18 cellular contexts compared by ENCODE assay signal in the genomic region with DNA sequence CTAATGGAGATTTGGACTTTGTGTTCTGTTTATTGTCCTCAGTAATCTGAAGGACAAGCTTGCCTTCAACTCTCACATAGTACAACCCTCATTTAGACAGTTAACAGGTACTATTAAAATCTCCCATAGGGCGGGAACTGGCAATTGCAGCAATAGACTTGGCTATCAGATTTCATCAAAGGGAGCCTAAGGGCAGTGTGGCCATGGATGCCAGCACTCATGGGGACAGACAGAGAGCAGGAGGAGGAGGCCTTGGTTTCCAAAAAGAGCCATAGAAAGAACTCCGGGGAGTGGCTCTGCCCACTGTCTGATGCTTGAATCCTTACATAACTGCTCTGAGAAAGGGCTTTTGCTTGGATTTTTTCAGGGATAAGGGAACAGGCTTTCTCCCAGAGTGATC. TPM values are rescaled to one million over a fixed set of nuclear protein-coding genes. Genes with fewer than 3 reads are reported as not detected.
A peak's percentile ranks its signal among the peaks of the same experiment; 100 is the strongest.
DNase-seq lines count a peak whose midpoint lies in the region; ATAC-seq and TF ChIP-seq lines count a peak whose summit lies in the region.
"Had no signal": no experiment of that assay in that cellular context is flagged by ENCODE, and none has a peak within 500 bp of the region (broad histone marks: within the 10 kb centered on the region; RNA-seq: fewer than 3 reads in every experiment).

No MANE protein-coding gene starts in this region.

- no peak overlapping the region for H3K27ac Mint-ChIP-seq in WTC11
- H3K27ac Mint-ChIP-seq: activated B cell treated with CpG ODN at 0.5 μM for 24 hours; activated CD8-positive, alpha-beta memory T cell treated with anti-CD3 and anti-CD28 coated beads, Interleukin-2, amount 10 ng/mL, durations not matched to agents 7 days and 5 days; nephron progenitor cell had no signal

- H2BK120ac ChIP-seq in IMR-90 (ENCODE audit: low read depth, low read length): no peak overlapping the region

- no peaks in the 10 kb centered on the region for H3K27me3 ChIP-seq in IMR-90 (ENCODE audit: control insufficient read depth, insufficient read depth, low read length)
- H3K27me3 ChIP-seq: upper lobe of right lung had no signal

- no peak overlapping the region for H3K4me3 Mint-ChIP-seq in WTC11
- H3K4me3 Mint-ChIP-seq: activated B cell treated with CpG ODN at 0.5 μM for 24 hours; activated CD8-positive, alpha-beta memory T cell treated with anti-CD3 and anti-CD28 coated beads, Interleukin-2, amount 10 ng/mL, durations not matched to agents 7 days and 5 days; nephron progenitor cell had no signal

- in situ Hi-C loops in IMR-90 (cut with MboI; ENCODE audit: low sequenced_read_pairs): no loop called here

- H2BK20ac ChIP-seq in IMR-90 (ENCODE audit: low read depth, low read length): no peak overlapping the region

- H3K9ac ChIP-seq in IMR-90 (ENCODE audit: low read depth, low read length): no peak overlapping the region

- no peak overlapping the region for H3K4ac ChIP-seq in IMR-90 (ENCODE audit: low read depth, low read length)

- H3K36me3 Mint-ChIP-seq in WTC11: no peaks in the 10 kb centered on the region
- H3K36me3 Mint-ChIP-seq: activated CD8-positive, alpha-beta memory T cell treated with anti-CD3 and anti-CD28 coated beads, Interleukin-2, amount 10 ng/mL, durations not matched to agents 7 days and 5 days had no signal

- H3K4me3 ChIP-seq in IMR-90 (ENCODE audit: insufficient read depth, low read depth, low read length): no peak overlapping the region
- H3K4me3 ChIP-seq: upper lobe of right lung had no signal

- intact Hi-C loops in IMR-90 (cut with micrococcal nuclease): no loop called here

- no peak for TF ChIP-seq POLR2A in IMR-90 (IDR thresholded peaks at IDR 0.05; ENCODE audit: low read depth, low read length)

- peak overlapping the region; percentile 73 for H3K27ac ChIP-seq in 22Rv1
- no peak overlapping the region for H3K27ac ChIP-seq in IMR-90 (ENCODE audit: insufficient read depth, low read length)
- H3K27ac ChIP-seq: upper lobe of right lung had no signal

- H3K9me1 ChIP-seq in IMR-90 (ENCODE audit: insufficient read depth, low read length): peaks cover 7% of the 10 kb centered on the region; the same call in 1 of the 2 replicates

- H3K36me3 ChIP-seq in IMR-90 (ENCODE audit: control insufficient read depth, insufficient read depth, low read length): peaks cover 3% of the 10 kb centered on the region

- no peak for DNase-seq in IMR-90
- no peak for DNase-seq in WTC11 (ENCODE audit: low spot score)
- peak; percentile 39 for DNase-seq in myocyte (ENCODE audit: low read depth)
- no peak for DNase-seq in SW 1271 (lab: John Stamatoyannopoulos, UW)
- DNase-seq in GM19240 (ENCODE audit: insufficient read length, low spot score): no peak
- DNase-seq: activated B cell treated with CpG ODN at 0.5 μM for 24 hours; activated CD8-positive, alpha-beta memory T cell treated with anti-CD3 and anti-CD28 coated beads, Interleukin-2, amount 10 ng/mL, durations not matched to agents 7 days and 5 days; activated naive CD4-positive, alpha-beta T cell; effector CD8-positive, alpha-beta T cell; hypothalamus; NCI-H446; nephron progenitor cell; right cardiac atrium; stimulated activated CD4-positive, alpha-beta T cell treated with anti-CD3 and anti-CD28 coated beads, Interleukin-4, amount 100 ng/mL, for 1 hour; upper lobe of right lung had no signal

- no peak overlapping the region for H4K91ac ChIP-seq in IMR-90 (ENCODE audit: insufficient read depth, low read depth, low read length)

- TF ChIP-seq RAD21 in IMR-90 (IDR thresholded peaks at IDR 0.05; ENCODE audit: low read length): no peak

- H2BK5ac ChIP-seq in IMR-90 (ENCODE audit: low read depth, low read length, poor library complexity, severe bottlenecking): no peak overlapping the region

- no peaks in the 10 kb centered on the region for H3K9me3 ChIP-seq in IMR-90 (ENCODE audit: control insufficient read depth, insufficient read depth, low read length)
- H3K9me3 ChIP-seq: upper lobe of right lung had no signal

- H4K8ac ChIP-seq in IMR-90 (ENCODE audit: low read depth in 2 of 2, low read length in 2 of 2): no peak overlapping the region

- H3K56ac ChIP-seq in IMR-90 (ENCODE audit: extremely low read depth, insufficient read depth, low read length): no peak overlapping the region

- H3K23ac ChIP-seq in IMR-90 (ENCODE audit: low read depth, low read length): 0 out of 2 replicates have a peak overlapping the region, but pooled peaks have one; percentile 40

- no peak overlapping the region for H2AFZ ChIP-seq in IMR-90 (replicated peaks; ENCODE audit: low read length, poor library complexity)

- peaks cover 30 to 52% of the 10 kb centered on the region in 2 experiments for H3K79me1 ChIP-seq in IMR-90 (ENCODE audit: low read depth in 1 of 2, low read length in 2 of 2)

- CTCF ChIA-PET in IMR-90 (lab: Yijun Ruan, JAX): interaction anchor here (0.5 to 0.8 kb wide), 2 partner anchors 10 to 329 kb away, joined by 3 read pairs; no protein-coding TSS in a partner anchor
- CTCF ChIA-PET in WTC11 (lab: Charles Lee): interaction anchor here (0.6 to 0.7 kb wide), 2 partner anchors 26 to 257 kb away, joined by 3 to 4 read pairs; no protein-coding TSS in a partner anchor

- POLR2A ChIA-PET in IMR-90 (lab: Charles Lee; ENCODE audit: unreplicated experiment): interaction anchor here (0.7 kb wide), 1 partner anchor 225 kb away, joined by 15 read pairs; no protein-coding TSS in a partner anchor
- POLR2A ChIA-PET in WTC11 (lab: Charles Lee): no interaction called here

- no peak overlapping the region for H3K4me2 ChIP-seq in IMR-90 (ENCODE audit: low read depth, low read length)

- peaks cover 7% of the 10 kb centered on the region for H3K4me1 ChIP-seq in IMR-90 (ENCODE audit: control insufficient read depth, insufficient read depth, low read length)
- H3K4me1 ChIP-seq: upper lobe of right lung had no signal

- no peak overlapping the region for H4K5ac ChIP-seq in IMR-90 (ENCODE audit: low read depth, low read length)

- TF ChIP-seq CTCF in 22Rv1 (IDR thresholded peaks at IDR 0.05) (no peak), IMR-90 (conservative IDR thresholded peaks at IDR 0.05; ENCODE audit: low read depth, low read length) (no peak), WTC11 (IDR thresholded peaks at IDR 0.05) (no peak)

- no peak for ATAC-seq in IMR-90 (ENCODE audit: low read depth)
- ATAC-seq in WTC11: peak; percentile 64
- no peak for ATAC-seq in GM19324 (IDR thresholded peaks at IDR 0.05; ENCODE audit: low FRiP score, unreplicated experiment)
- no peak for ATAC-seq in HG02938 (IDR thresholded peaks at IDR 0.05; ENCODE audit: unreplicated experiment)
- ATAC-seq: activated CD8-positive, alpha-beta memory T cell treated with anti-CD3 and anti-CD28 coated beads, Interleukin-2, amount 10 ng/mL, durations not matched to agents 7 days and 5 days; upper lobe of right lung had no signal

- BruUV-seq in IMR-90 (replicated peaks; lab: Mats Ljungman, UMichigan): no TSS peak

- H4K20me1 ChIP-seq in IMR-90 (ENCODE audit: insufficient read depth, low read length): peaks cover 6% of the 10 kb centered on the region; the same call in 1 of the 2 replicates

- no peak overlapping the region for H3K18ac ChIP-seq in IMR-90 (ENCODE audit: low read depth, low read length)

- no peak overlapping the region for H2AK5ac ChIP-seq in IMR-90 (ENCODE audit: low read depth, low read length)

- no peak overlapping the region for H2BK15ac ChIP-seq in IMR-90 (ENCODE audit: low read depth, low read length)

- H3K9me3 Mint-ChIP-seq in WTC11: no peaks in the 10 kb centered on the region
- H3K9me3 Mint-ChIP-seq: activated B cell treated with CpG ODN at 0.5 μM for 24 hours, nephron progenitor cell had no signal

- no peaks in the 10 kb centered on the region for H3K27me3 Mint-ChIP-seq in WTC11 (ENCODE audit: low read depth)
- H3K27me3 Mint-ChIP-seq: activated B cell treated with CpG ODN at 0.5 μM for 24 hours; activated CD8-positive, alpha-beta memory T cell treated with anti-CD3 and anti-CD28 coated beads, Interleukin-2, amount 10 ng/mL, durations not matched to agents 7 days and 5 days had no signal

- no peak overlapping the region for H2AK9ac ChIP-seq in IMR-90 (replicated peaks; ENCODE audit: low read depth, low read length, poor library complexity)

- dilution Hi-C loops in IMR-90 (cut with HindIII; ENCODE audit: low sequenced_read_pairs, unreplicated experiment): no loop called here

- no CpG with 5 or more reads among the region's 2 CpGs for WGBS in IMR-90 (ENCODE audit: extremely low coverage in 2 of 2, insufficient read length in 1 of 2), 2 experiments

- no peak overlapping the region for H3K14ac ChIP-seq in IMR-90 (replicated peaks; ENCODE audit: low read depth, low read length)

- peaks cover 11% of the 10 kb centered on the region for H3K4me1 Mint-ChIP-seq in WTC11

TF ChIP-seq in IMR-90, 13 proteins besides CTCF, POLR2A, EP300 and RAD21:
- TF ChIP-seq CEBPB (IDR thresholded peaks at IDR 0.05; ENCODE audit: low read depth, low read length) (no peak), FOS (IDR thresholded peaks at IDR 0.05; ENCODE audit: low read depth, low read length) (no peak)

TF ChIP-seq in WTC11, 78 proteins besides CTCF, POLR2A, EP300 and RAD21 (continues in another document):
- TF ChIP-seq ESRRA (CRISPR knock-in tag; IDR thresholded peaks at IDR 0.05; ENCODE audit: borderline replicate concordance): no peak
- TF ChIP-seq, protein P1, sequence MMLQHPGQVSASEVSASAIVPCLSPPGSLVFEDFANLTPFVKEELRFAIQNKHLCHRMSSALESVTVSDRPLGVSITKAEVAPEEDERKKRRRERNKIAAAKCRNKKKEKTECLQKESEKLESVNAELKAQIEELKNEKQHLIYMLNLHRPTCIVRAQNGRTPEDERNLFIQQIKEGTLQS (CRISPR knock-in tag; conservative IDR thresholded peaks at IDR 0.05): no peak
- TF ChIP-seq NFATC4 (CRISPR knock-in tag; IDR thresholded peaks at IDR 0.05): no peak

RNA-seq across cellular contexts. Expression of a gene that starts 6.8 kb away (rescaled TPM):
- total RNA-seq in IMR-90 (2012; rRNA removed) (5.3 and 5.7 TPM in 2 replicates), WTC11 (2021) (12.2 to 16.0 TPM (median 13.7 TPM) in 3 replicates), myocyte (11.8 and 15.0 TPM in 2 replicates)
- polyA plus RNA-seq in IMR-90 (2012; rRNA removed): 8.7 and 9.4 TPM in 2 replicates
- polyA plus RNA-seq in IMR-90 (2012; cell fraction: cytosol; rRNA removed): 5.4 and 5.6 TPM in 2 replicates
- polyA plus RNA-seq in IMR-90 (2012; cell fraction: nucleus; rRNA removed; ENCODE audit: low replicate concordance): 27.2 and 30.1 TPM in 2 replicates
- 18.3 TPM for polyA plus RNA-seq in myocyte (2012)
